Comparison of ENCODE assay signal across 16 cellular contexts in genomic region chr3:152497457-152497856, GRCh38.
DNase-seq lines count a peak whose midpoint lies in the region; ATAC-seq and TF ChIP-seq lines count a peak whose summit lies in the region.
"Had no signal": no experiment of that assay in that cellular context is flagged by ENCODE, and none has a peak within 500 bp of the region (broad histone marks: within the 10 kb centered on the region; RNA-seq: fewer than 3 reads in every experiment).

No MANE protein-coding gene starts in this region.

- H3K4me3 ChIP-seq in fibroblast of villous mesenchyme (ENCODE audit: low read depth, low read length) (no peak overlapping the region), spleen (no peak overlapping the region)
- H3K4me3 ChIP-seq: coronary artery, left lung had no signal

- H3K4me1 ChIP-seq in spleen, result peaks cover 0 to 37% (median 13%) of the 10 kb centered on the region in 6 donors

- WGBS in spleen, 5 donors, result 17 to 46% (median 32%) methylated on average over 3 of the region's 3 CpGs

- ATAC-seq in HG03354 (IDR thresholded peaks at IDR 0.05; ENCODE audit: poor library complexity, severe bottlenecking, unreplicated experiment) (no peak), HG02678 (IDR thresholded peaks at IDR 0.05; ENCODE audit: unreplicated experiment) (no peak)
- ATAC-seq: left lung had no signal

- H3K36me3 ChIP-seq in spleen, result no peaks in the 10 kb centered on the region

- peak; percentile 46 for DNase-seq in GM04503 (ENCODE audit: low read depth)
- peak; percentile 45 for DNase-seq in NOMO-1 treated with dmso at 0.1 percent for 144 hours (lab: John Stamatoyannopoulos, UW; ENCODE audit: unreplicated experiment)
- DNase-seq in fibroblast of villous mesenchyme (ENCODE audit: low read depth), result peak; percentile 93
- no peak for DNase-seq in spleen
- no peak for DNase-seq in activated gamma-delta T cell treated with Interleukin-2 at 50 U/mL for 16 hours
- no peak for DNase-seq in activated T-cell treated with anti-CD3 and anti-CD28 coated beads, Interleukin-2, amount 50 U/mL, for 1 hour
- DNase-seq: activated CD4-positive, alpha-beta memory T cell treated with anti-CD3 and anti-CD28 coated beads, Interleukin-2, amount 10 ng/mL, durations not matched to agents 7 days and 5 days; head of caudate nucleus; left lung; NCI-H1436; occipital lobe; stimulated activated CD4-positive, alpha-beta T cell treated with anti-CD3 and anti-CD28 coated beads, Interleukin-2, amount 100 ng/mL, for 24 hours; stimulated activated naive CD4-positive, alpha-beta T cell treated with Interleukin-2 at 50 U/mL for 16 hours had no signal

- H3K9me3 ChIP-seq in spleen, result peaks cover 0 to 20% (median 3%) of the 10 kb centered on the region in 8 donors
- H3K9me3 ChIP-seq: left lung had no signal

- intact Hi-C loops in spleen (cut with DNase I; ENCODE audit: low total_unique reads), result no loop called here

- H3K27me3 ChIP-seq in spleen (replicated peaks in 1 of 7), result no peaks in the 10 kb centered on the region
- H3K27me3 ChIP-seq: left lung had no signal

- TF ChIP-seq CTCF in fibroblast of villous mesenchyme (IDR thresholded peaks at IDR 0.05; ENCODE audit: insufficient read depth, low read depth, low read length) (no peak), spleen (IDR thresholded peaks at IDR 0.05 in 8 of 11, conservative IDR thresholded peaks at IDR 0.05 in 3 of 11) (no peak)

- no peak for TF ChIP-seq POLR2A in spleen (IDR thresholded peaks at IDR 0.05)

- H3K27ac ChIP-seq in spleen, result peak overlapping the region in 7 of 8 donors; percentile 23 to 73 (median 58)

Comparison
In these comparisons a context has a peak if more than half of its experiments do, and no peak if none do; other contexts are left out.
1. DNase-seq: peak in GM04503 (single experiment), NOMO-1 treated with dmso at 0.1 percent for 144 hours (single experiment) and fibroblast of villous mesenchyme (single experiment); none in spleen (single experiment), activated gamma-delta T cell treated with Interleukin-2 at 50 U/mL for 16 hours (single experiment) and activated T-cell treated with anti-CD3 and anti-CD28 coated beads, Interleukin-2, amount 50 U/mL, for 1 hour (single experiment).